7 cellular contexts compared by ENCODE assay signal in genomic region chr4:115485402-115485801, GRCh38.
"Had no signal": no experiment of that assay in that cellular context is flagged by ENCODE, and none has a peak within 500 bp of the region (broad histone marks: within the 10 kb centered on the region; RNA-seq: fewer than 3 reads in every experiment).

No MANE protein-coding gene starts in this region.

- H3K4me3 ChIP-seq: GM23338 had no signal

- H3K27ac Mint-ChIP-seq: GM23338, H9, IgD-negative memory B cell had no signal

- H3K4me3 Mint-ChIP-seq: GM23338, H9, IgD-negative memory B cell had no signal

- H3K4me1 Mint-ChIP-seq: H9 had no signal

- DNase-seq: H9, HCEC 1CT, KBM-7 had no signal

- H3K27me3 Mint-ChIP-seq: IgD-negative memory B cell had no signal

- H3K9me3 Mint-ChIP-seq: GM23338, H9 had no signal

- H2AFZ ChIP-seq: GM23338 had no signal

- ATAC-seq: GM23338, HepG2 had no signal

- H3K27ac ChIP-seq: HL-60 had no signal

- H3K36me3 Mint-ChIP-seq: IgD-negative memory B cell had no signal

- H3K4me2 ChIP-seq: GM23338 had no signal
